ENCODE assay signal across 18 cellular contexts in the genomic region with DNA sequence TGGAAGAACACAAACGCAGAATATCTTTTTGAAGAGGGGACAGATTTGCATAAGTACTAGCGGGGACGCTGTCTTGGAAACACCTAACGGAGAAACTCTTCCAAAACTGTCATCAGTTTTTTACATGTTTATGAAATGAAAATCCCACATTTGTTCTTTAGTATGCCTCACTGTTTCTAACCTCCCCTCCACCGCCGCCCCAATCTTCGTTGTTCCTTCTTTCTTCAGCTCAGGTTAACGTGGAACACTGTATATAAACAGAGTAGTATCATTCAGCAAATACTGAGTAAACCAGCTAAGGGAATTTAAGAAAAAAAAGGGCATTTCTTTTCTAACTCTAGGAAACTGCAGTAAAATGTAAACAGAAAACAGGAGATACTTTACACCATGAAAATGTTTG.
DNase-seq lines count a peak whose midpoint lies in the region; ATAC-seq, FAIRE-seq and TF ChIP-seq lines count a peak whose summit lies in the region.
"Had no signal": no experiment of that assay in that cellular context is flagged by ENCODE, and none has a peak within 500 bp of the region (broad histone marks: within the 10 kb centered on the region; RNA-seq: fewer than 3 reads in every experiment).

No MANE protein-coding gene starts in this region.

- POLR2A ChIA-PET in PC-9 (lab: Charles Lee; ENCODE audit: unreplicated experiment) (no interaction called here), H1 (lab: Charles Lee; ENCODE audit: partially characterized antibody) (no interaction called here)

- 0 out of 2 replicates have a peak overlapping the region, but pooled peaks have one; percentile 15 for H2AFZ ChIP-seq in PC-9
- H2AFZ ChIP-seq in H1 (ENCODE audit: low read length), result 0 out of 2 replicates have a peak overlapping the region, but pooled peaks have one; percentile 4
- no peak overlapping the region for H2AFZ ChIP-seq in trophoblast cell (ENCODE audit: insufficient read depth, low read length, poor library complexity)

- CTCF ChIA-PET in PC-9 (lab: Charles Lee) (no interaction called here), H1 (lab: Charles Lee; ENCODE audit: partially characterized antibody) (interaction anchor here (0.7 to 1.2 kb wide), 2 partner anchors 8 to 14 kb away, joined by 3 to 4 read pairs; no protein-coding TSS in a partner anchor)

- no peaks in the 10 kb centered on the region for H3K27me3 ChIP-seq in PC-9 (ENCODE audit: insufficient read depth, low read depth)
- H3K27me3 ChIP-seq in H1 (replicated peaks in 1 of 4; ENCODE audit: control insufficient read depth in 3 of 4, extremely low read depth in 1 of 4, insufficient read depth in 3 of 4, low read length in 3 of 4), result no peaks in the 10 kb centered on the region
- no peaks in the 10 kb centered on the region for H3K27me3 ChIP-seq in trophoblast cell (ENCODE audit: insufficient read depth, low read length)
- H3K27me3 ChIP-seq: BLaER1 had no signal

- no peak overlapping the region for H3K23ac ChIP-seq in H1 (ENCODE audit: insufficient read length)
- H3K23ac ChIP-seq in trophoblast cell (ENCODE audit: low read length), result no peak overlapping the region

- H4K91ac ChIP-seq in H1 (replicated peaks; ENCODE audit: insufficient read length, low read length) (no peak overlapping the region), trophoblast cell (ENCODE audit: low read depth, low read length) (peak overlapping the region; percentile 24)

- H3K9me2 ChIP-seq in PC-9 (ENCODE audit: insufficient read depth), result no peaks in the 10 kb centered on the region

- H2BK120ac ChIP-seq in H1 (replicated peaks; ENCODE audit: low read depth, low read length) (no peak overlapping the region), trophoblast cell (ENCODE audit: insufficient read depth, low read length, poor library complexity) (no peak overlapping the region)

- H2BK12ac ChIP-seq in H1 (ENCODE audit: low read depth, low read length) (no peak overlapping the region), trophoblast cell (ENCODE audit: low read length) (peak overlapping the region; percentile 76)

- FAIRE-seq in H1 (lab: Jason Lieb, UNC), result no peak
- FAIRE-seq: G401.6, GM12892 had no signal

- H3K14ac ChIP-seq in H1 (ENCODE audit: insufficient read length), result no peak overlapping the region
- no peak overlapping the region for H3K14ac ChIP-seq in trophoblast cell (ENCODE audit: low read length)

- no peak for ATAC-seq in HG02623 (IDR thresholded peaks at IDR 0.05; ENCODE audit: unreplicated experiment)
- ATAC-seq: CD8-positive, alpha-beta T cell had no signal

- no peak for TF ChIP-seq RAD21 in H1 (IDR thresholded peaks at IDR 0.05 in 1 of 2, conservative IDR thresholded peaks at IDR 0.05 in 1 of 2; ENCODE audit: low read depth in 2 of 2, low read length in 2 of 2)

- no peak overlapping the region for H3K18ac ChIP-seq in H1 (ENCODE audit: extremely low read depth, low read length)
- H3K18ac ChIP-seq in trophoblast cell (ENCODE audit: low read length), result no peak overlapping the region

- no peak for TF ChIP-seq POLR2A in H1 (IDR thresholded peaks at IDR 0.05; ENCODE audit: control extremely low read depth in 1 of 2, low read depth in 2 of 2, low read length in 2 of 2)

- no peaks in the 10 kb centered on the region for H3K79me2 ChIP-seq in PC-9 (ENCODE audit: low read depth)
- H3K79me2 ChIP-seq in H1 (ENCODE audit: control insufficient read depth in 1 of 2, insufficient read depth in 2 of 2, low read length in 2 of 2), result no peaks in the 10 kb centered on the region
- no peaks in the 10 kb centered on the region for H3K79me2 ChIP-seq in trophoblast cell (ENCODE audit: control insufficient read depth, insufficient read depth, low read length, poor library complexity)

- TF ChIP-seq CTCF in PC-9 (conservative IDR thresholded peaks at IDR 0.05), result no peak
- TF ChIP-seq CTCF in H1 (IDR thresholded peaks at IDR 0.05; ENCODE audit: control extremely low read depth in 1 of 3, insufficient read depth in 1 of 3, low read depth in 1 of 3, low read length in 3 of 3), result no peak

- H2AK5ac ChIP-seq in H1 (ENCODE audit: low read depth, low read length), result no peak overlapping the region
- no peak overlapping the region for H2AK5ac ChIP-seq in trophoblast cell (ENCODE audit: low read length)

- intact Hi-C loops in PC-9 (cut with micrococcal nuclease; ENCODE audit: unreplicated experiment), result no loop called here

- no peak overlapping the region for H2BK20ac ChIP-seq in H1 (ENCODE audit: low read length)

- no peaks in the 10 kb centered on the region for H3K79me1 ChIP-seq in H1 (ENCODE audit: low read depth, low read length)
- H3K79me1 ChIP-seq in trophoblast cell (ENCODE audit: low read length), result peaks cover 6% of the 10 kb centered on the region

- H3K56ac ChIP-seq in H1 (replicated peaks; ENCODE audit: insufficient read length, low read depth, low read length), result no peak overlapping the region

- H4K12ac ChIP-seq in trophoblast cell (ENCODE audit: low read depth, low read length), result no peak overlapping the region

- no peak overlapping the region for H2BK5ac ChIP-seq in H1 (ENCODE audit: low read depth, low read length)
- H2BK5ac ChIP-seq in trophoblast cell (ENCODE audit: low read depth, low read length, poor library complexity), result no peak overlapping the region

- TF ChIP-seq EP300 in H1 (IDR thresholded peaks at IDR 0.05; ENCODE audit: borderline replicate concordance in 1 of 2, low read depth in 2 of 2, low read length in 2 of 2), result no peak

- H3K4me2 ChIP-seq in PC-9 (no peak overlapping the region), H1 (ENCODE audit: insufficient read depth in 1 of 2, low read depth in 2 of 2, low read length in 2 of 2) (no peak overlapping the region), trophoblast cell (ENCODE audit: low read length) (no peak overlapping the region)
- H3K4me2 ChIP-seq: BLaER1 had no signal

- no peak overlapping the region for H4K5ac ChIP-seq in H1 (ENCODE audit: insufficient read length, low read depth, low read length)

- no peak overlapping the region for H3K9ac ChIP-seq in H1 (replicated peaks in 1 of 4; ENCODE audit: extremely low read depth in 1 of 4, low read depth in 3 of 4, low read length in 3 of 4)
- no peak overlapping the region for H3K9ac ChIP-seq in trophoblast cell (ENCODE audit: low read length)
- H3K9ac ChIP-seq: BLaER1 had no signal

- no peak overlapping the region for H2BK15ac ChIP-seq in H1 (ENCODE audit: low read length)

- DNase-seq in PC-9 (no peak), H1 (ENCODE audit: low read depth in 1 of 2, low spot score in 2 of 2) (no peak), trophoblast cell (no peak), NK-92 (lab: John Stamatoyannopoulos, UW; ENCODE audit: unreplicated experiment) (no peak), T-helper 1 cell (no peak)
- DNase-seq: Caco-2; CD4-positive, CD25-positive, alpha-beta regulatory T cell; CD8-positive, alpha-beta T cell; DMS153; DND-41; GOT3; H7; HCEC 1CT had no signal

- H3K4me3 ChIP-seq in PC-9 (no peak overlapping the region), H1 (ENCODE audit: extremely low read depth in 1 of 4, insufficient read depth in 2 of 4, low read depth in 3 of 4, low read length in 4 of 4) (no peak overlapping the region), trophoblast cell (ENCODE audit: low read depth, low read length) (no peak overlapping the region)
- H3K4me3 ChIP-seq: BLaER1 had no signal

- 87% methylated on average over 8 of the region's 8 CpGs; no CpG with 5 or more reads in 1 of the 2 experiments for WGBS in H1 (ENCODE audit: extremely low coverage in 1 of 2, insufficient coverage in 1 of 2, insufficient read length in 1 of 2, insufficient replicate concordance in 2 of 2, low coverage in 1 of 2, low lambda C conversion rate in 2 of 2, missing lambda C conversion rate in 1 of 2), 2 experiments
- WGBS in trophoblast cell (ENCODE audit: extremely low coverage, insufficient coverage, insufficient read length), result no CpG with 5 or more reads among the region's 8 CpGs

- no peaks in the 10 kb centered on the region for H3F3A ChIP-seq in PC-9 (ENCODE audit: insufficient read depth, low read depth)

- H3K36me3 ChIP-seq in PC-9 (ENCODE audit: low read depth) (no peaks in the 10 kb centered on the region), H1 (ENCODE audit: control insufficient read depth in 2 of 4, insufficient read depth in 4 of 4, low read length in 3 of 4) (no peaks in the 10 kb centered on the region), trophoblast cell (ENCODE audit: control insufficient read depth in 1 of 2, insufficient read depth in 2 of 2, low read length in 2 of 2) (no peaks in the 10 kb centered on the region)
- H3K36me3 ChIP-seq: BLaER1 had no signal

- H3K4me1 ChIP-seq in PC-9 (replicated peaks; ENCODE audit: insufficient read depth) (no peaks in the 10 kb centered on the region), H1 (replicated peaks in 1 of 4; ENCODE audit: control insufficient read depth in 3 of 4, insufficient read depth in 4 of 4, low read length in 3 of 4) (no peaks in the 10 kb centered on the region), trophoblast cell (ENCODE audit: control insufficient read depth in 1 of 2, insufficient read depth in 2 of 2, low read length in 2 of 2) (peaks cover 2 to 4% of the 10 kb centered on the region in 2 experiments)
- H3K4me1 ChIP-seq: BLaER1, Caco-2 had no signal

- H3K27ac ChIP-seq in PC-9 (no peak overlapping the region), H1 (ENCODE audit: low read depth, low read length) (no peak overlapping the region), trophoblast cell (ENCODE audit: low read depth, low read length) (no peak overlapping the region)
- H3K27ac ChIP-seq: BLaER1, C4-2B had no signal

- BruUV-seq in PC-9 (replicated peaks; lab: Mats Ljungman, UMichigan), result no TSS peak

- H4K8ac ChIP-seq in H1 (ENCODE audit: extremely low read depth, insufficient read depth, low read length) (no peak overlapping the region), trophoblast cell (ENCODE audit: low read depth, low read length) (no peak overlapping the region)

- H4K20me1 ChIP-seq in PC-9 (ENCODE audit: insufficient read depth) (no peaks in the 10 kb centered on the region; the same call in 1 of the 2 replicates), H1 (replicated peaks in 1 of 2; ENCODE audit: control insufficient read depth in 1 of 2, insufficient read depth in 2 of 2, low read length in 2 of 2) (no peaks in the 10 kb centered on the region)
- H4K20me1 ChIP-seq: BLaER1 had no signal

- no peaks in the 10 kb centered on the region for H3K23me2 ChIP-seq in H1 (ENCODE audit: low read depth, low read length)

- H3K9me3 ChIP-seq in PC-9 (ENCODE audit: insufficient read depth, low read depth) (no peaks in the 10 kb centered on the region), H1 (ENCODE audit: insufficient read depth in 2 of 2, low read depth in 1 of 2, low read length in 1 of 2) (no peaks in the 10 kb centered on the region), trophoblast cell (ENCODE audit: insufficient read depth, low read depth, low read length) (peaks cover 1% of the 10 kb centered on the region)

- H3K4ac ChIP-seq in H1 (replicated peaks; ENCODE audit: insufficient read length, low read depth, low read length) (no peak overlapping the region), trophoblast cell (ENCODE audit: low read depth, low read length) (no peak overlapping the region)

TF ChIP-seq in H1, 55 proteins besides CTCF, POLR2A, EP300 and RAD21 (continues in another document):
- no peak for TF ChIP-seq CBX5 (IDR thresholded peaks at IDR 0.05; ENCODE audit: low read depth, low read length)
